Comparison of ENCODE assay signal across 8 cellular contexts in genomic region chr18:46916551-46917107, GRCh38.
DNase-seq lines count a peak whose midpoint lies in the region; ATAC-seq and TF ChIP-seq lines count a peak whose summit lies in the region.

No MANE protein-coding gene starts in this region.

- TF ChIP-seq CTCF in foreskin fibroblast (IDR thresholded peaks at IDR 0.05; ENCODE audit: low read depth, low read length): no peak

- peak; percentile 27 for ATAC-seq in GM21786 (IDR thresholded peaks at IDR 0.05; ENCODE audit: unreplicated experiment)

- DNase-seq in DMS79 treated with DMSO at 0.1 percent for 48 hours (lab: John Stamatoyannopoulos, UW): peak; percentile 46
- no peak for DNase-seq in DMS79 (lab: John Stamatoyannopoulos, UW)
- DNase-seq in MV-4-11 (lab: John Stamatoyannopoulos, UW): peak; percentile 10
- DNase-seq in activated T-cell treated with anti-CD3 and anti-CD28 coated beads for 4 hours: peak; percentile 27
- DNase-seq in foreskin fibroblast: peak; percentile 9 to 45
- DNase-seq in nucleus accumbens (lab: John Stamatoyannopoulos, UW): peak in 32 of 56 donors; percentile 12 to 77 (median 43)
- no peak for DNase-seq in D341Med (ENCODE audit: low spot score)

- H3K4me3 ChIP-seq in foreskin fibroblast (ENCODE audit: low read depth in 1 of 2, low read length in 2 of 2): peak overlapping the region; percentile 74 to 92

Comparison
In these comparisons a context has a peak if more than half of its experiments do, and no peak if none do; other contexts are left out.
1. DNase-seq: peak in DMS79 treated with DMSO at 0.1 percent for 48 hours (single experiment), MV-4-11 (single experiment), activated T-cell treated with anti-CD3 and anti-CD28 coated beads for 4 hours (single experiment), foreskin fibroblast (2 of 2) and nucleus accumbens (32 of 56); none in DMS79 (single experiment) and D341Med (single experiment).